In the genomic region with DNA sequence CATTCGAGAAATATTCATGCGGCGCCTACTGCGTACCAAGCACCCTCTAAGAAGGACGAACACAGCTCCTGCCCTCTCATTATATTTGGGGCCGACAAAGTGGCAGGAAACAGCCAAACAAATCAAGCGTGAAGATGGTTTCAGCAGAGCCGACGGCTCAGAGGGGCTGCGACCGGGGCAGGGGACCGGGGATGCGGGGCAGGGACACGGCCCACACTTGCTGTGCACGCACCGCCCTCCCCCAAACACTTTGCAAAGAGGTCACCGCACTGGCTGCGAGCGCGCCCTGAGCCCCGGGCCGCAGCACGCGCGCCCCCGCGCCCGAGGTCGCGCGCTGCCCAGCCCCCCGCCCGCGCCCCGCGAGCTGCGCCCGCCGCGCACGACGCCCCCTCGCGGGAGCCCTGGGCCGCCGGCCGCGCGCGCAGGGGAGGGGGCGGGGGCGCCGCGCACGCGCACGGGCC, we compare ENCODE assay signal across 8 cellular contexts. TPM values are rescaled to one million over a fixed set of nuclear protein-coding genes. Genes with fewer than 3 reads are reported as not detected.
DNase-seq lines count a peak whose midpoint lies in the region; ATAC-seq and TF ChIP-seq lines count a peak whose summit lies in the region.

No MANE protein-coding gene starts in this region.

- no peaks in the 10 kb centered on the region for H3K27me3 ChIP-seq in ascending aorta

- no peak for DNase-seq in activated CD4-positive, alpha-beta T cell treated with anti-CD3 and anti-CD28 coated beads, Interleukin-2, amount 10 ng/mL, durations not matched to agents 7 days and 5 days
- DNase-seq in activated CD4-positive, alpha-beta T cell treated with anti-CD3 and anti-CD28 coated beads for 1 hour: no peak
- peak; percentile 21 to 78 for DNase-seq in NCI-H1930 (lab: John Stamatoyannopoulos, UW)
- no peak for DNase-seq in ascending aorta (ENCODE audit: low spot score in 2 of 2)
- peak in 32 of 51 donors; percentile 23 to 85 (median 47) for DNase-seq in hypothalamus (lab: John Stamatoyannopoulos, UW)
- DNase-seq in skeletal muscle cell (ENCODE audit: low read depth): no peak
- no peak for DNase-seq in SHP77 treated with DMSO at 0.1 percent for 48 hours (lab: John Stamatoyannopoulos, UW)

- H3K27me3 Mint-ChIP-seq in activated CD4-positive, alpha-beta T cell treated with anti-CD3 and anti-CD28 coated beads, Interleukin-2, amount 10 ng/mL, durations not matched to agents 7 days and 5 days: peaks cover 32% of the 10 kb centered on the region

- peak overlapping the region; percentile 53 for H3K4me3 Mint-ChIP-seq in activated CD4-positive, alpha-beta T cell treated with anti-CD3 and anti-CD28 coated beads, Interleukin-2, amount 10 ng/mL, durations not matched to agents 7 days and 5 days

- no peaks in the 10 kb centered on the region for H3K9me3 Mint-ChIP-seq in activated CD4-positive, alpha-beta T cell treated with anti-CD3 and anti-CD28 coated beads, Interleukin-2, amount 10 ng/mL, durations not matched to agents 7 days and 5 days

- H3K27ac ChIP-seq in ascending aorta: no peak overlapping the region

- no peak for TF ChIP-seq CTCF in ascending aorta (IDR thresholded peaks at IDR 0.05)

- intact Hi-C loops in ascending aorta (cut with DNase I): no loop called here

- H3K4me1 ChIP-seq in ascending aorta: peaks cover 0 to 2% of the 10 kb centered on the region in 2 donors

- H3K36me3 ChIP-seq in ascending aorta: no peaks in the 10 kb centered on the region

- POLR2A ChIA-PET in activated CD4-positive, alpha-beta T cell treated with anti-CD3 and anti-CD28 coated beads, Interleukin-2, amount 10 ng/mL, durations not matched to agents 7 days and 5 days (lab: Charles Lee): no interaction called here

- H3K36me3 Mint-ChIP-seq in activated CD4-positive, alpha-beta T cell treated with anti-CD3 and anti-CD28 coated beads, Interleukin-2, amount 10 ng/mL, durations not matched to agents 7 days and 5 days (ENCODE audit: low read depth): no peaks in the 10 kb centered on the region

- no peaks in the 10 kb centered on the region for H3K9me3 ChIP-seq in ascending aorta

- H3K4me3 ChIP-seq in ascending aorta (peak overlapping the region; percentile 72 to 96), skeletal muscle cell (ENCODE audit: low read depth, low read length) (peak overlapping the region; percentile 55)

- no peak overlapping the region for H3K27ac Mint-ChIP-seq in activated CD4-positive, alpha-beta T cell treated with anti-CD3 and anti-CD28 coated beads, Interleukin-2, amount 10 ng/mL, durations not matched to agents 7 days and 5 days

- CTCF ChIA-PET in activated CD4-positive, alpha-beta T cell treated with anti-CD3 and anti-CD28 coated beads, Interleukin-2, amount 10 ng/mL, durations not matched to agents 7 days and 5 days (lab: Charles Lee): interaction anchor here (0.7 to 1.3 kb wide), 4 partner anchors 15 to 142 kb away, joined by 3 to 4 read pairs (median 3); no protein-coding TSS in a partner anchor

- ATAC-seq in HG03039 (IDR thresholded peaks at IDR 0.05; ENCODE audit: unreplicated experiment): no peak

- peaks cover 14% of the 10 kb centered on the region for H3K4me1 Mint-ChIP-seq in activated CD4-positive, alpha-beta T cell treated with anti-CD3 and anti-CD28 coated beads, Interleukin-2, amount 10 ng/mL, durations not matched to agents 7 days and 5 days

RNA-seq across cellular contexts. Expression of a gene that starts 0.3 kb away (rescaled TPM):
- under 1 TPM; 0.42 to 0.77 TPM for total RNA-seq in activated CD4-positive, alpha-beta T cell treated with anti-CD3 and anti-CD28 coated beads, Interleukin-2, amount 10 ng/mL, durations not matched to agents 7 days and 5 days
- 2.2 TPM for total RNA-seq in ascending aorta

RNA-seq across cellular contexts. Expression of a gene that starts 30.1 kb away (rescaled TPM):
- total RNA-seq in activated CD4-positive, alpha-beta T cell treated with anti-CD3 and anti-CD28 coated beads, Interleukin-2, amount 10 ng/mL, durations not matched to agents 7 days and 5 days: 1,000 to 10,000 TPM; 1,621 to 1,780 TPM
- 1,479 TPM for total RNA-seq in ascending aorta

RNA-seq across cellular contexts. Expression of a gene that starts 50.0 kb away (rescaled TPM):
- 10 to 100 TPM; 36.4 to 40.8 TPM for total RNA-seq in activated CD4-positive, alpha-beta T cell treated with anti-CD3 and anti-CD28 coated beads, Interleukin-2, amount 10 ng/mL, durations not matched to agents 7 days and 5 days
- total RNA-seq in ascending aorta: 42.9 TPM

Comparison
In these comparisons a context has a peak if more than half of its experiments do, and no peak if none do; other contexts are left out.
1. DNase-seq: peak in NCI-H1930 (2 of 2) and hypothalamus (32 of 51); none in activated CD4-positive, alpha-beta T cell treated with anti-CD3 and anti-CD28 coated beads, Interleukin-2, amount 10 ng/mL, durations not matched to agents 7 days and 5 days (single experiment), activated CD4-positive, alpha-beta T cell treated with anti-CD3 and anti-CD28 coated beads for 1 hour (single experiment), ascending aorta (0 of 2), skeletal muscle cell (single experiment) and SHP77 treated with DMSO at 0.1 percent for 48 hours (single experiment).